ENCODE assay signal across 24 cellular contexts in genomic region chr1:80673935-80674597, GRCh38.
DNase-seq lines count a peak whose midpoint lies in the region; ATAC-seq and TF ChIP-seq lines count a peak whose summit lies in the region.
"Had no signal": no experiment of that assay in that cellular context is flagged by ENCODE, and none has a peak within 500 bp of the region (broad histone marks: within the 10 kb centered on the region; RNA-seq: fewer than 3 reads in every experiment).

No MANE protein-coding gene starts in this region.

- no peak overlapping the region for H2BK5ac ChIP-seq in H9 (ENCODE audit: insufficient read length, low read length)

- H3K27me3 ChIP-seq in H9 (ENCODE audit: insufficient read depth, low read length) (no peaks in the 10 kb centered on the region), heart right ventricle (no peaks in the 10 kb centered on the region), upper lobe of left lung (no peaks in the 10 kb centered on the region)
- H3K27me3 ChIP-seq: thyroid gland had no signal

- no peaks in the 10 kb centered on the region for H3K23me2 ChIP-seq in H9 (ENCODE audit: insufficient read length, low read depth, low read length, poor library complexity, severe bottlenecking)

- H3K4me1 Mint-ChIP-seq in H9 (peaks cover 17 to 24% of the 10 kb centered on the region in 2 experiments), chondrocyte (ENCODE audit: low read depth) (peaks cover 20% of the 10 kb centered on the region), HFFc6 (ENCODE audit: low read depth) (no peaks in the 10 kb centered on the region)
- H3K4me1 Mint-ChIP-seq: stimulated activated naive CD8-positive, alpha-beta T cell treated with anti-CD3 and anti-CD28 coated beads, Interleukin-15, amount 100 ng/mL, for 72 hours; T-helper 17 cell had no signal

- H3K36me3 Mint-ChIP-seq in H9 (ENCODE audit: insufficient read depth in 1 of 3, low read depth in 3 of 3) = no peaks in the 10 kb centered on the region
- no peaks in the 10 kb centered on the region for H3K36me3 Mint-ChIP-seq in chondrocyte (ENCODE audit: low read depth)
- no peaks in the 10 kb centered on the region for H3K36me3 Mint-ChIP-seq in HFFc6 (ENCODE audit: low read depth)

- H3K9me3 Mint-ChIP-seq in H9 (no peaks in the 10 kb centered on the region; a peak in 1 of 5 replicates), chondrocyte (ENCODE audit: low read depth) (no peaks in the 10 kb centered on the region), HFFc6 (peaks cover 14% of the 10 kb centered on the region)

- no CpG with 5 or more reads among the region's 3 CpGs for WGBS in H9 (ENCODE audit: extremely low coverage, insufficient read length, low lambda C conversion rate)
- WGBS in heart right ventricle, 2 donors = 63 to 70% methylated on average over 3 of the region's 3 CpGs
- WGBS in upper lobe of left lung, 2 donors = 63 to 64% methylated on average over 3 of the region's 3 CpGs

- H3K27ac ChIP-seq in H9 (ENCODE audit: insufficient read length, low read depth, low read length) (no peak overlapping the region), heart right ventricle (no peak overlapping the region), upper lobe of left lung (no peak overlapping the region)
- H3K27ac ChIP-seq: RWPE1, thyroid gland had no signal

- H3K9me3 ChIP-seq in H9 (ENCODE audit: control insufficient read depth, low read depth, low read length) (no peaks in the 10 kb centered on the region), heart right ventricle (no peaks in the 10 kb centered on the region), upper lobe of left lung (no peaks in the 10 kb centered on the region)
- H3K9me3 ChIP-seq: thyroid gland had no signal

- H3K4me1 ChIP-seq in H9 (ENCODE audit: insufficient read depth, low read length) (peaks cover 4% of the 10 kb centered on the region; the same call in 1 of the 2 replicates), heart right ventricle (no peaks in the 10 kb centered on the region), upper lobe of left lung (no peaks in the 10 kb centered on the region)
- H3K4me1 ChIP-seq: thyroid gland had no signal

- H4K8ac ChIP-seq in H9 (replicated peaks; ENCODE audit: insufficient read length, low read depth, low read length) = no peak overlapping the region

- TF ChIP-seq CTCF in H9 (conservative IDR thresholded peaks at IDR 0.05) (no peak), chondrocyte (IDR thresholded peaks at IDR 0.05) (peak; percentile 17), heart right ventricle (IDR thresholded peaks at IDR 0.05) (no peak), HFFc6 (IDR thresholded peaks at IDR 0.05) (no peak), upper lobe of left lung (IDR thresholded peaks at IDR 0.05) (no peak)

- H3K4ac ChIP-seq in H9 (ENCODE audit: low read depth, low read length) = no peak overlapping the region

- no peak for TF ChIP-seq EP300 in upper lobe of left lung (IDR thresholded peaks at IDR 0.05)

- no peaks in the 10 kb centered on the region for H4K20me1 ChIP-seq in H9 (ENCODE audit: control insufficient read depth, insufficient read depth, insufficient read length)

- no peak overlapping the region for H3K9ac ChIP-seq in H9 (ENCODE audit: extremely low read depth, insufficient read length, low read length)

- peak overlapping the region; percentile 90 for H2AFZ ChIP-seq in H9 (ENCODE audit: low read length)

- H2BK120ac ChIP-seq in H9 (ENCODE audit: low read depth, low read length, poor library complexity, severe bottlenecking) = no peak overlapping the region

- H4K91ac ChIP-seq in H9 (ENCODE audit: insufficient read length, low read depth, low read length) = no peak overlapping the region

- H2BK15ac ChIP-seq in H9 (ENCODE audit: low read depth, low read length) = no peak overlapping the region

- ATAC-seq in left lobe of liver (peak; percentile 65), heart right ventricle (no peak), upper lobe of left lung (ENCODE audit: low FRiP score in 2 of 2) (no peak)
- ATAC-seq: right cardiac atrium; stimulated activated naive CD8-positive, alpha-beta T cell treated with anti-CD3 and anti-CD28 coated beads, Interleukin-15, amount 100 ng/mL, for 72 hours; T-helper 17 cell had no signal

- no peak overlapping the region for H4K5ac ChIP-seq in H9 (ENCODE audit: insufficient read length, low read depth, low read length)

- H3K4me3 Mint-ChIP-seq in H9 (no peak overlapping the region), chondrocyte (ENCODE audit: unreplicated experiment) (peak overlapping the region; percentile 27), HFFc6 (no peak overlapping the region)
- H3K4me3 Mint-ChIP-seq: activated naive CD4-positive, alpha-beta T cell treated with anti-CD3 and anti-CD28 coated beads for 36 hours; CD4-positive, alpha-beta T cell; stimulated activated naive CD8-positive, alpha-beta T cell treated with anti-CD3 and anti-CD28 coated beads, Interleukin-15, amount 100 ng/mL, for 72 hours; T-helper 17 cell had no signal

- H3K56ac ChIP-seq in H9 (ENCODE audit: insufficient read length, low read depth, low read length) = no peak overlapping the region

- intact Hi-C loops in heart right ventricle (cut with DNase I) = no loop called here
- intact Hi-C loops in posterior cingulate gyrus (cut with DNase I) = no loop called here

- H3K27me3 Mint-ChIP-seq in H9 (ENCODE audit: low read depth) (no peaks in the 10 kb centered on the region), chondrocyte (ENCODE audit: low read depth) (no peaks in the 10 kb centered on the region), HFFc6 (ENCODE audit: insufficient read depth) (no peaks in the 10 kb centered on the region)
- H3K27me3 Mint-ChIP-seq: CD4-positive, alpha-beta T cell; stimulated activated naive CD8-positive, alpha-beta T cell treated with anti-CD3 and anti-CD28 coated beads, Interleukin-15, amount 100 ng/mL, for 72 hours; T-helper 17 cell had no signal

- TF ChIP-seq POLR2A in upper lobe of left lung (IDR thresholded peaks at IDR 0.05) = no peak

- H3K4me3 ChIP-seq in heart right ventricle (no peak overlapping the region), upper lobe of left lung (no peak overlapping the region)
- H3K4me3 ChIP-seq: thyroid gland had no signal

- no peak overlapping the region for H3K18ac ChIP-seq in H9 (ENCODE audit: insufficient read length, low read depth, low read length)

- no peaks in the 10 kb centered on the region for H3K79me1 ChIP-seq in H9 (ENCODE audit: insufficient read depth, low read depth, low read length, poor library complexity, severe bottlenecking)

- no peak overlapping the region for H2BK12ac ChIP-seq in H9 (ENCODE audit: insufficient read length, low read depth, low read length)

- H3K36me3 ChIP-seq in heart right ventricle (no peaks in the 10 kb centered on the region), upper lobe of left lung (no peaks in the 10 kb centered on the region)
- H3K36me3 ChIP-seq: thyroid gland had no signal

- no peak overlapping the region for H2AK5ac ChIP-seq in H9 (ENCODE audit: insufficient read length, low read length)

- H2BK20ac ChIP-seq in H9 (ENCODE audit: low read depth, low read length, poor library complexity, severe bottlenecking) = no peak overlapping the region

- H3K79me2 ChIP-seq in H9 (ENCODE audit: insufficient read depth, low read length) = no peaks in the 10 kb centered on the region

- no peak overlapping the region for H3T11ph ChIP-seq in H9 (ENCODE audit: low read length)

- DNase-seq in H9 (no peak), chondrocyte (ENCODE audit: low spot score) (no peak), left lobe of liver (ENCODE audit: low spot score) (no peak), retina (peak; percentile 3), heart right ventricle (no peak), posterior cingulate gyrus (no peak), HFFc6 (no peak), upper lobe of left lung (no peak)
- DNase-seq: activated CD4-positive, alpha-beta T cell treated with anti-CD3 and anti-CD28 coated beads for 48 hours; activated naive CD4-positive, alpha-beta T cell treated with anti-CD3 and anti-CD28 coated beads for 36 hours; activated T-cell treated with anti-CD3 and anti-CD28 coated beads, Interleukin-2, amount 50 U/mL, for 48 hours; amniotic stem cell; CD4-positive, alpha-beta T cell; HCEC 1CT; IMR-90; kidney glomerular epithelial cell; NCI-H1092 treated with DMSO at 0.1 percent for 48 hours; NCI-H1930; NCI-H2227 treated with DMSO at 0.1 percent for 48 hours; right cardiac atrium; stimulated activated naive CD8-positive, alpha-beta T cell treated with anti-CD3 and anti-CD28 coated beads, Interleukin-15, amount 100 ng/mL, for 72 hours; T-helper 17 cell; thyroid gland had no signal

- H3K4me2 ChIP-seq in H9 (ENCODE audit: insufficient read depth, insufficient read length, low read length) = no peak overlapping the region

- H3K23ac ChIP-seq in H9 (ENCODE audit: insufficient read length, low read depth, low read length) = no peak overlapping the region

- H3K27ac Mint-ChIP-seq in H9 (peak overlapping the region in 2 of 3 experiments; percentile 53 to 86; a peak in 1 of 7 replicates), chondrocyte (ENCODE audit: unreplicated experiment) (no peak overlapping the region), HFFc6 (no peak overlapping the region)
- H3K27ac Mint-ChIP-seq: activated naive CD4-positive, alpha-beta T cell treated with anti-CD3 and anti-CD28 coated beads for 36 hours; CD4-positive, alpha-beta T cell; stimulated activated naive CD8-positive, alpha-beta T cell treated with anti-CD3 and anti-CD28 coated beads, Interleukin-15, amount 100 ng/mL, for 72 hours; T-helper 17 cell had no signal

- H3K14ac ChIP-seq in H9 (ENCODE audit: insufficient read depth, low read length) = no peak overlapping the region

Comparison
In these comparisons a context has a peak if more than half of its experiments do, and no peak if none do; other contexts are left out.
1. H3K27ac Mint-ChIP-seq: peak in H9 (2 of 3); none in chondrocyte (single experiment) and HFFc6 (single experiment).